In the genomic region with DNA sequence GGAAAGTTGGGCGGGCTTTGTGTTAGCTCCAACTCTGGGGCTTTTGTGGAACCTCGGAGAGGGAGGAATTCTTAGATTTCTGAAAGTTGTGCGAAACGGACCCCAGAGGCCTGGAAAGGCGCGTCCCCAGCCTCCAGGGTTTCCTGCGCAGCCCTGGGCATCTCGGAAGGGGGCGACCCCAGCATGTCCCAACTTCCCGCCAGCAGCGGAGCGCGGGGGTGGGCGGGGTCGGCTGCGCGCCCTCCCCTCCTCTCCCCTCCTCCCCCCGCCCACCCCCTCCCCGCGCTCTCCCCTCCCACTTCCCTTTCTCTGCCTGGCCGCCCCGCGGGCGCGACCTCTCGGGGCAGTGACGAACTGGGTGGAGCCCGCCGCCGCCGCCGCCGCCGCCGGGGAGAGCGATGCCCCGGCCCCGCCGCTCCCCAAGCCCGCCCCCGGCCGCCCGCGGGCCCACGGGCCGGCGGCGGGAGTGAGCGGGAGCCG, we compare ENCODE assay signal across 8 cellular contexts. TPM values are rescaled to one million over a fixed set of nuclear protein-coding genes. Genes with fewer than 3 reads are reported as not detected.
DNase-seq lines count a peak whose midpoint lies in the region; ATAC-seq and TF ChIP-seq lines count a peak whose summit lies in the region.

No MANE protein-coding gene starts in this region.

- H3K27ac ChIP-seq in OCI-LY7 (ENCODE audit: low read depth, low read length, poor library complexity, severe bottlenecking): peak overlapping the region; percentile 99

- TF ChIP-seq CTCF in OCI-LY7 (conservative IDR thresholded peaks at IDR 0.05; ENCODE audit: low read length): peak; percentile 39; the same call in 1 of the 2 replicates

- peak overlapping the region; percentile 74 for H3K4me3 Mint-ChIP-seq in activated T-cell treated with anti-CD3 and anti-CD28 coated beads, Interleukin-2, amount 50 U/mL, for 4 hours
- H3K4me3 Mint-ChIP-seq in naive B cell: peak overlapping the region; percentile 71 to 93 (median 82)
- peak overlapping the region; percentile 81 for H3K4me3 Mint-ChIP-seq in stimulated activated memory B cell treated with anti-CD40 and anti-IgM and Interleukin-4, amounts not matched to agents 10 μg/mL and 1 μg/mL and 100 μg/mL, for 72 hours

- peak overlapping the region; percentile 96 for H3K4me3 ChIP-seq in OCI-LY7 (ENCODE audit: low read depth, low read length, poor library complexity, severe bottlenecking)

- H3K27ac Mint-ChIP-seq in naive B cell: peak overlapping the region; percentile 39 to 87 (median 66)
- peak overlapping the region; percentile 61 for H3K27ac Mint-ChIP-seq in stimulated activated memory B cell treated with anti-CD40 and anti-IgM and Interleukin-4, amounts not matched to agents 10 μg/mL and 1 μg/mL and 100 μg/mL, for 72 hours

- H3K36me3 Mint-ChIP-seq in activated T-cell treated with anti-CD3 and anti-CD28 coated beads, Interleukin-2, amount 50 U/mL, for 4 hours (ENCODE audit: insufficient read depth): no peaks in the 10 kb centered on the region
- H3K36me3 Mint-ChIP-seq in naive B cell: no peaks in the 10 kb centered on the region
- H3K36me3 Mint-ChIP-seq in stimulated activated memory B cell treated with anti-CD40 and anti-IgM and Interleukin-4, amounts not matched to agents 10 μg/mL and 1 μg/mL and 100 μg/mL, for 72 hours: no peaks in the 10 kb centered on the region

- peak overlapping the region; percentile 57; the same call in 1 of the 2 replicates for H2AFZ ChIP-seq in OCI-LY7 (ENCODE audit: low read length)

- H3K9me3 Mint-ChIP-seq in activated T-cell treated with anti-CD3 and anti-CD28 coated beads, Interleukin-2, amount 50 U/mL, for 4 hours: no peaks in the 10 kb centered on the region
- H3K9me3 Mint-ChIP-seq in naive B cell: no peaks in the 10 kb centered on the region
- H3K9me3 Mint-ChIP-seq in stimulated activated memory B cell treated with anti-CD40 and anti-IgM and Interleukin-4, amounts not matched to agents 10 μg/mL and 1 μg/mL and 100 μg/mL, for 72 hours: no peaks in the 10 kb centered on the region

- intact Hi-C loops in OCI-LY7 (cut with micrococcal nuclease; ENCODE audit: unreplicated experiment): loop anchor here (1.0 to 2.0 kb wide), 3 partner anchors 84 to 172 kb away; partner anchors contain the start of gene PGM2

- peaks cover 30% of the 10 kb centered on the region for H3K4me1 Mint-ChIP-seq in activated T-cell treated with anti-CD3 and anti-CD28 coated beads, Interleukin-2, amount 50 U/mL, for 4 hours (ENCODE audit: low read depth)
- peaks cover 31 to 55% (median 50%) of the 10 kb centered on the region in 3 donors for H3K4me1 Mint-ChIP-seq in naive B cell
- peaks cover 32% of the 10 kb centered on the region for H3K4me1 Mint-ChIP-seq in stimulated activated memory B cell treated with anti-CD40 and anti-IgM and Interleukin-4, amounts not matched to agents 10 μg/mL and 1 μg/mL and 100 μg/mL, for 72 hours

- ATAC-seq in GM19438 (IDR thresholded peaks at IDR 0.05; ENCODE audit: low read depth, unreplicated experiment): peak; percentile 79
- ATAC-seq in HG03558 (IDR thresholded peaks at IDR 0.05; ENCODE audit: extremely low read depth, unreplicated experiment): peak; percentile 36
- peak; percentile 91 to 93 for ATAC-seq in activated T-cell treated with anti-CD3 and anti-CD28 coated beads, Interleukin-2, amount 50 U/mL, for 4 hours
- ATAC-seq in esophagus mucosa: peak; percentile 87
- peak; percentile 85 to 86 for ATAC-seq in naive B cell (ENCODE audit: low read depth in 2 of 2)
- peak; percentile 94 for ATAC-seq in stimulated activated memory B cell treated with anti-CD40 and anti-IgM and Interleukin-4, amounts not matched to agents 10 μg/mL and 1 μg/mL and 100 μg/mL, for 72 hours

- H4K20me1 ChIP-seq in OCI-LY7 (ENCODE audit: insufficient read depth, low read length): peaks cover 9% of the 10 kb centered on the region; the same call in 1 of the 2 replicates

- peaks cover 56% of the 10 kb centered on the region for H3K4me1 ChIP-seq in OCI-LY7 (ENCODE audit: insufficient read depth, low read length, poor library complexity, severe bottlenecking)

- peak overlapping the region; percentile 94 for H3K4me2 ChIP-seq in OCI-LY7 (ENCODE audit: low read length)

- BruUV-seq in OCI-LY7 (replicated peaks; lab: Mats Ljungman, UMichigan): no TSS peak

- peak; percentile 90 for DNase-seq in CD1c-positive myeloid dendritic cell (ENCODE audit: extremely low spot score)
- peak; percentile 90 for DNase-seq in OCI-LY7 (ENCODE audit: low spot score)
- peak; percentile 73 for DNase-seq in activated T-cell treated with anti-CD3 and anti-CD28 coated beads, Interleukin-2, amount 50 U/mL, for 4 hours
- peak; percentile 88 for DNase-seq in naive B cell

- H3K27me3 Mint-ChIP-seq in activated T-cell treated with anti-CD3 and anti-CD28 coated beads, Interleukin-2, amount 50 U/mL, for 4 hours (ENCODE audit: low read depth): no peaks in the 10 kb centered on the region
- no peaks in the 10 kb centered on the region for H3K27me3 Mint-ChIP-seq in naive B cell
- no peaks in the 10 kb centered on the region for H3K27me3 Mint-ChIP-seq in stimulated activated memory B cell treated with anti-CD40 and anti-IgM and Interleukin-4, amounts not matched to agents 10 μg/mL and 1 μg/mL and 100 μg/mL, for 72 hours

- H3K36me3 ChIP-seq in OCI-LY7 (ENCODE audit: insufficient read depth, low read length): peaks cover 31% of the 10 kb centered on the region

- H3K9me3 ChIP-seq in OCI-LY7 (ENCODE audit: low read length): no peaks in the 10 kb centered on the region

- CTCF ChIA-PET in OCI-LY7 (lab: Charles Lee; ENCODE audit: unreplicated experiment): no interaction called here

- peaks cover 48% of the 10 kb centered on the region for H3K79me2 ChIP-seq in OCI-LY7 (ENCODE audit: insufficient read depth, low read depth, low read length)

- H3K9me2 ChIP-seq in OCI-LY7 (ENCODE audit: insufficient read depth, low read length): no peaks in the 10 kb centered on the region

- POLR2A ChIA-PET in OCI-LY7 (lab: Charles Lee): interaction anchor here (0.8 to 7.1 kb wide), 13 partner anchors 9 to 153 kb away, joined by 3 to 105 read pairs (median 5); no protein-coding TSS in a partner anchor

RNA-seq across cellular contexts. Expression of gene PTTG2, which starts 16.8 kb away (rescaled TPM):
- 1.0 and 1.6 TPM in 2 replicates for total RNA-seq in OCI-LY7 (2014; rRNA removed; shearing (Covaris generic))
- total RNA-seq in OCI-LY7 (2022) (1.7 and 2.0 TPM in 2 replicates), esophagus mucosa (0.44 TPM)
- not detected for total RNA-seq in activated T-cell treated with anti-CD3 and anti-CD28 coated beads, Interleukin-2, amount 50 U/mL, for 4 hours
- 1 to 10 TPM in 1 of 6 donors, under 1 TPM in 3, not detected in 2; 0.51 to 1.4 (median 0.84) TPM for polyA plus RNA-seq in naive B cell (ENCODE audit: low read depth in 6 of 6)

Comparison
In these comparisons a context has a peak if more than half of its experiments do, and no peak if none do; other contexts are left out.
1. Peak in every context shown above with its lines: DNase-seq, ATAC-seq, H3K4me3 ChIP-seq and H3K27ac ChIP-seq.
2. ATAC-seq: peak in every context shown above with its lines; median percentile 94 in stimulated activated memory B cell treated with anti-CD40 and anti-IgM and Interleukin-4, amounts not matched to agents 10 μg/mL and 1 μg/mL and 100 μg/mL, for 72 hours; 92 in activated T-cell treated with anti-CD3 and anti-CD28 coated beads, Interleukin-2, amount 50 U/mL, for 4 hours; 87 in esophagus mucosa; 86 in naive B cell; 79 in GM19438; 36 in HG03558.